9 cellular contexts compared by ENCODE assay signal in genomic region chr9:35733109-35733541, GRCh38. TPM values are rescaled to one million over a fixed set of nuclear protein-coding genes. Genes with fewer than 3 reads are reported as not detected.
A peak's percentile ranks its signal among the peaks of the same experiment; 100 is the strongest.
DNase-seq lines count a peak whose midpoint lies in the region; ATAC-seq and TF ChIP-seq lines count a peak whose summit lies in the region.
"Had no signal": no experiment of that assay in that cellular context is flagged by ENCODE, and none has a peak within 500 bp of the region (broad histone marks: within the 10 kb centered on the region; RNA-seq: fewer than 3 reads in every experiment).

No MANE protein-coding gene starts in this region.

- ATAC-seq in activated CD8-positive, alpha-beta memory T cell treated with anti-CD3 and anti-CD28 coated beads, Interleukin-2, amount 10 ng/mL, durations not matched to agents 7 days and 5 days, result no peak
- ATAC-seq in T-helper 17 cell, result no peak
- no peak for ATAC-seq in GM18520 (IDR thresholded peaks at IDR 0.05; ENCODE audit: unreplicated experiment)

- peak; percentile 49 for DNase-seq in activated CD8-positive, alpha-beta memory T cell treated with anti-CD3 and anti-CD28 coated beads, Interleukin-2, amount 10 ng/mL, durations not matched to agents 7 days and 5 days
- DNase-seq in activated CD8-positive, alpha-beta memory T cell treated with anti-CD3 and anti-CD28 coated beads, Interleukin-2, amount 50 U/mL, for 4 hours, result no peak
- DNase-seq in T-helper 17 cell, result no peak
- no peak for DNase-seq in esophagus squamous epithelium (lab: John Stamatoyannopoulos, UW)
- no peak for DNase-seq in ovary
- DNase-seq in superior temporal gyrus (ENCODE audit: extremely low spot score), result no peak

- H3K4me1 ChIP-seq in Loucy (ENCODE audit: insufficient read depth, low read length, poor library complexity, severe bottlenecking) (peaks cover 39% of the 10 kb centered on the region), esophagus squamous epithelium (peaks cover 14 to 63% (median 35%) of the 10 kb centered on the region in 3 donors), ovary (ENCODE audit: insufficient read depth) (peaks cover 26% of the 10 kb centered on the region)

- WGBS in esophagus squamous epithelium, 2 donors, result 0 to 7% methylated on average over 2 to 3 of the region's 3 CpGs
- 4 to 7% (median 4%) methylated on average over 3 of the region's 3 CpGs for WGBS in ovary, 3 donors

- no peaks in the 10 kb centered on the region for H3K9me2 ChIP-seq in Loucy (replicated peaks; ENCODE audit: low read depth, low read length)

- H3K27ac ChIP-seq in esophagus squamous epithelium, result peak overlapping the region; percentile 95 to 100 (median 98)
- H3K27ac ChIP-seq in ovary, result peak overlapping the region; percentile 92 to 96

- H3K4me3 ChIP-seq in Loucy (ENCODE audit: low read length, poor library complexity, severe bottlenecking) (peak overlapping the region; percentile 81), esophagus squamous epithelium (peak overlapping the region; percentile 69 to 91 (median 80)), ovary (peak overlapping the region; percentile 92)

- peaks cover 52% of the 10 kb centered on the region for H3K79me2 ChIP-seq in Loucy (ENCODE audit: insufficient read depth, low read length)

- intact Hi-C loops in esophagus squamous epithelium (cut with DNase I) (loop anchor here (5.0 to 10.0 kb wide), 2 partner anchors 76 to 128 kb away; partner anchors contain the start of genes CCDC107, RMRP and TESK1), ovary (cut with DNase I) (loop anchor here in 1 of 4 donors (5.0 kb wide), 1 partner anchor 71 kb away; no protein-coding TSS in a partner anchor)

- H3K36me3 ChIP-seq in Loucy (ENCODE audit: insufficient read depth, low read length) (peaks cover 30% of the 10 kb centered on the region; the same call in 1 of the 2 replicates), esophagus squamous epithelium (peaks cover 7 to 44% (median 25%) of the 10 kb centered on the region in 3 donors), ovary (no peaks in the 10 kb centered on the region)

- no peak overlapping the region for H3K4me3 Mint-ChIP-seq in activated CD8-positive, alpha-beta memory T cell treated with anti-CD3 and anti-CD28 coated beads, Interleukin-2, amount 10 ng/mL, durations not matched to agents 7 days and 5 days
- H3K4me3 Mint-ChIP-seq in T-helper 17 cell, result peak overlapping the region; percentile 98

- CTCF ChIA-PET in activated CD8-positive, alpha-beta memory T cell treated with anti-CD3 and anti-CD28 coated beads, Interleukin-2, amount 10 ng/mL, durations not matched to agents 7 days and 5 days (lab: Charles Lee), result interaction anchor here (1.0 to 11.1 kb wide), 14 partner anchors 9 to 619 kb away, joined by 3 to 150 read pairs (median 14); partner anchors contain the start of genes ARHGEF39, CCDC107, GBA2 and RGP1

- peaks cover 23% of the 10 kb centered on the region for H3K4me1 Mint-ChIP-seq in activated CD8-positive, alpha-beta memory T cell treated with anti-CD3 and anti-CD28 coated beads, Interleukin-2, amount 10 ng/mL, durations not matched to agents 7 days and 5 days
- peaks cover 15% of the 10 kb centered on the region for H3K4me1 Mint-ChIP-seq in T-helper 17 cell

- H2AFZ ChIP-seq in Loucy (ENCODE audit: low read length), result no peak overlapping the region

- H3F3A ChIP-seq in Loucy (ENCODE audit: low read depth), result peaks cover 14% of the 10 kb centered on the region

- H3K36me3 Mint-ChIP-seq in activated CD8-positive, alpha-beta memory T cell treated with anti-CD3 and anti-CD28 coated beads, Interleukin-2, amount 10 ng/mL, durations not matched to agents 7 days and 5 days, result peaks cover 10% of the 10 kb centered on the region
- H3K36me3 Mint-ChIP-seq in T-helper 17 cell (ENCODE audit: low read depth), result peaks cover 3% of the 10 kb centered on the region

- peaks cover 30% of the 10 kb centered on the region for H4K20me1 ChIP-seq in Loucy (ENCODE audit: insufficient read depth, low read length, poor library complexity, severe bottlenecking)

- TF ChIP-seq CTCF in Loucy (conservative IDR thresholded peaks at IDR 0.05; ENCODE audit: low read length) (peak; percentile 34), esophagus squamous epithelium (IDR thresholded peaks at IDR 0.05) (no peak), ovary (IDR thresholded peaks at IDR 0.05) (no peak)

- H3K27ac Mint-ChIP-seq in activated CD8-positive, alpha-beta memory T cell treated with anti-CD3 and anti-CD28 coated beads, Interleukin-2, amount 10 ng/mL, durations not matched to agents 7 days and 5 days, result peak overlapping the region; percentile 87
- no peak overlapping the region for H3K27ac Mint-ChIP-seq in T-helper 17 cell

- TF ChIP-seq POLR2A in esophagus squamous epithelium (IDR thresholded peaks at IDR 0.05) (no peak), ovary (IDR thresholded peaks at IDR 0.05) (no peak)

- H3K27me3 ChIP-seq in Loucy (ENCODE audit: insufficient read depth, low read length, poor library complexity, severe bottlenecking), result no peaks in the 10 kb centered on the region
- H3K27me3 ChIP-seq in esophagus squamous epithelium, result no peaks in the 10 kb centered on the region
- no peaks in the 10 kb centered on the region for H3K27me3 ChIP-seq in ovary

- no peak for TF ChIP-seq EP300 in ovary (IDR thresholded peaks at IDR 0.05)

- H3K27me3 Mint-ChIP-seq in activated CD8-positive, alpha-beta memory T cell treated with anti-CD3 and anti-CD28 coated beads, Interleukin-2, amount 10 ng/mL, durations not matched to agents 7 days and 5 days, result no peaks in the 10 kb centered on the region
- H3K27me3 Mint-ChIP-seq in T-helper 17 cell, result no peaks in the 10 kb centered on the region

- peak overlapping the region; percentile 92 for H3K9ac ChIP-seq in Loucy (ENCODE audit: low read depth, low read length, poor library complexity, severe bottlenecking)

- no peaks in the 10 kb centered on the region for H3K9me3 Mint-ChIP-seq in activated CD8-positive, alpha-beta memory T cell treated with anti-CD3 and anti-CD28 coated beads, Interleukin-2, amount 10 ng/mL, durations not matched to agents 7 days and 5 days (ENCODE audit: low read depth)
- H3K9me3 Mint-ChIP-seq: nephron had no signal

- H3K9me3 ChIP-seq in Loucy (ENCODE audit: insufficient read depth, low read depth, low read length) (no peaks in the 10 kb centered on the region), T-helper 17 cell (ENCODE audit: control insufficient read depth, low read length, poor library complexity, severe bottlenecking) (no peaks in the 10 kb centered on the region), esophagus squamous epithelium (no peaks in the 10 kb centered on the region), ovary (no peaks in the 10 kb centered on the region)

- peak overlapping the region; percentile 89 for H3K4me2 ChIP-seq in Loucy (ENCODE audit: low read depth, low read length, poor library complexity, severe bottlenecking)

RNA-seq across cellular contexts. Expression of gene CREB3, which starts 0.7 kb away (rescaled TPM):
- total RNA-seq in activated CD8-positive, alpha-beta memory T cell treated with anti-CD3 and anti-CD28 coated beads, Interleukin-2, amount 10 ng/mL, durations not matched to agents 7 days and 5 days, result 10 to 100 TPM; 20.5 to 24.7 TPM
- total RNA-seq in T-helper 17 cell (10 to 100 TPM; 16.0 to 16.5 TPM), esophagus squamous epithelium (10 to 100 TPM; 10.5 to 24.2 (median 19.2) TPM), ovary (10 to 100 TPM; 31.2 to 41.5 (median 36.6) TPM)
- 10 to 100 TPM; 32.3 to 39.8 TPM for polyA plus RNA-seq in ovary

RNA-seq across cellular contexts. Expression of gene TLN1, which starts 1.1 kb away (rescaled TPM):
- total RNA-seq in activated CD8-positive, alpha-beta memory T cell treated with anti-CD3 and anti-CD28 coated beads, Interleukin-2, amount 10 ng/mL, durations not matched to agents 7 days and 5 days, result 100 to 1,000 TPM; 372 to 374 TPM
- total RNA-seq in T-helper 17 cell (100 to 1,000 TPM; 259 to 617 TPM), esophagus squamous epithelium (100 to 1,000 TPM in 2 of 4 donors, 10 to 100 TPM in 2; 94.7 to 233 (median 112) TPM), ovary (100 to 1,000 TPM; 106 to 344 (median 271) TPM)
- polyA plus RNA-seq in ovary, result 100 to 1,000 TPM; 124 to 292 TPM

RNA-seq across cellular contexts. Expression of gene GBA2, which starts 15.9 kb away (rescaled TPM):
- 10 to 100 TPM; 57.7 to 58.8 TPM for total RNA-seq in activated CD8-positive, alpha-beta memory T cell treated with anti-CD3 and anti-CD28 coated beads, Interleukin-2, amount 10 ng/mL, durations not matched to agents 7 days and 5 days
- total RNA-seq in T-helper 17 cell (10 to 100 TPM; 28.6 to 28.7 TPM), esophagus squamous epithelium (10 to 100 TPM; 14.1 to 61.8 (median 42.0) TPM), ovary (10 to 100 TPM; 35.1 to 73.2 (median 44.5) TPM)
- 10 to 100 TPM; 27.8 to 54.7 TPM for polyA plus RNA-seq in ovary

RNA-seq across cellular contexts. Expression of gene RGP1, which starts 16.0 kb away (rescaled TPM):
- total RNA-seq in activated CD8-positive, alpha-beta memory T cell treated with anti-CD3 and anti-CD28 coated beads, Interleukin-2, amount 10 ng/mL, durations not matched to agents 7 days and 5 days, result 10 to 100 TPM; 21.0 to 23.6 TPM
- 10 to 100 TPM; 25.5 to 26.5 TPM for total RNA-seq in T-helper 17 cell
- 10 to 100 TPM in 3 of 4 donors, 1 to 10 TPM in 1; 8.0 to 17.5 (median 11.6) TPM for total RNA-seq in esophagus squamous epithelium
- 10 to 100 TPM in 6 of 7 donors, 1 to 10 TPM in 1; 9.4 to 32.3 (median 26.6) TPM for total RNA-seq in ovary
- 10 to 100 TPM; 13.4 to 17.0 TPM for polyA plus RNA-seq in ovary

RNA-seq across cellular contexts. Expression of gene MSMP, which starts 21.0 kb away (rescaled TPM):
- total RNA-seq in activated CD8-positive, alpha-beta memory T cell treated with anti-CD3 and anti-CD28 coated beads, Interleukin-2, amount 10 ng/mL, durations not matched to agents 7 days and 5 days, result not detected
- not detected for total RNA-seq in T-helper 17 cell
- total RNA-seq in esophagus squamous epithelium, result not detected
- total RNA-seq in ovary, result 1 to 10 TPM in 1 of 7 donors, under 1 TPM in 1, not detected in 5; 0.40 to 4.4 TPM
- polyA plus RNA-seq in ovary, result under 1 TPM in 1 of 2 donors, not detected in 1; 0.41 TPM
